11 cellular contexts compared by ENCODE assay signal in the genomic region with DNA sequence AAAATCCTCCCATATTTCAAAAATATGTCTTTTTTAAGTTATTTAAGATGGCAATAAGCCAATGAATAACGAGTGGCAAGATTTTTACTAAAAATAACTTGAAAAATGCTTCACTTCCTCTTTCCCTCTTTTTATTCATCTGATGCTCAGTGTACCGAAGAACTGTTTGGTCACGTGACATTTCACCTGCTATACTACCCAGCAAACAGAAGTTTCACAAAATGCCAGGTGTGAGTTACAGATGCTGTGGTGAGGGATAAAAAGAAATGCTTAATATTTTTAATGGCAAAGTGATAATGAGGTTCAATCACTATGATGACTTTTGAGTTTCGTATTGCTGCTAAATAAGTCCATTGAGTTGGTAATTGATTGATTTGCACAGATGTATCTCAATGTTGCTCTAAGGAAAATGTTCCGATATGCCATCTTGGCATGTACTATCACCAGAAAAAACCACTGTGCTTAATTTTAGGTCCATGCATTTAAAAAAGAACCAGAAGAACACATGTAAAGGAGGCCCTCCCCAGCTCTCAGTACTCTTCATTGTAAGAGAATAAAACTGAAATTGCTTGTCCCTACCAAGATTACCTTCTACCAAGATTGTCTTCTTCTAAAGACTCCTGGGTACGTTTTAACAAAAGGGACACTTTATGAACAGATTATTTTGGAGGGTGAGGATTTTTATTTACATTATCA. TPM values are rescaled to one million over a fixed set of nuclear protein-coding genes. Genes with fewer than 3 reads are reported as not detected.
DNase-seq lines count a peak whose midpoint lies in the region; ATAC-seq and TF ChIP-seq lines count a peak whose summit lies in the region.
"Had no signal": no experiment of that assay in that cellular context is flagged by ENCODE, and none has a peak within 500 bp of the region (broad histone marks: within the 10 kb centered on the region; RNA-seq: fewer than 3 reads in every experiment).

No MANE protein-coding gene starts in this region.

- no peak for TF ChIP-seq RAD21 in Ishikawa (IDR thresholded peaks at IDR 0.05; ENCODE audit: low read depth)

- no peak for TF ChIP-seq POLR2A in testis (IDR thresholded peaks at IDR 0.05)

- no peak for TF ChIP-seq EP300 in Ishikawa (IDR thresholded peaks at IDR 0.05; ENCODE audit: borderline replicate concordance)

- intact Hi-C loops in testis (cut with DNase I; ENCODE audit: low total_unique reads), result no loop called here

- no peak for DNase-seq in HCEC 1CT
- no peak for DNase-seq in T1000 (lab: John Stamatoyannopoulos, UW)
- DNase-seq in testis, result no peak
- DNase-seq: activated CD8-positive, alpha-beta memory T cell treated with anti-CD3 and anti-CD28 coated beads, Interleukin-2, amount 50 U/mL, for 4 hours had no signal

- TF ChIP-seq CTCF in testis (IDR thresholded peaks at IDR 0.05), result no peak

- H3K9ac ChIP-seq in mucosa of rectum (ENCODE audit: low read depth in 1 of 2, low read length in 2 of 2), result no peak overlapping the region

- H3K36me3 ChIP-seq in mucosa of rectum (ENCODE audit: control insufficient read depth in 2 of 2, insufficient read depth in 2 of 2, low read length in 2 of 2) (no peaks in the 10 kb centered on the region), testis (ENCODE audit: low read depth, missing control alignments) (no peaks in the 10 kb centered on the region)

- ATAC-seq in GM19025 (IDR thresholded peaks at IDR 0.05; ENCODE audit: low read depth, unreplicated experiment) (peak; percentile 64), HG02623 (IDR thresholded peaks at IDR 0.05; ENCODE audit: unreplicated experiment) (peak; percentile 73)
- ATAC-seq: GM23338 had no signal

- H3K27ac ChIP-seq in mucosa of rectum (ENCODE audit: low read depth in 2 of 2, low read length in 2 of 2) (peak overlapping the region; percentile 26 to 58), testis (no peak overlapping the region)

- H3K27me3 ChIP-seq in mucosa of rectum (ENCODE audit: control insufficient read depth in 2 of 2, insufficient read depth in 2 of 2, low read length in 2 of 2) (no peaks in the 10 kb centered on the region), testis (no peaks in the 10 kb centered on the region)

- no peaks in the 10 kb centered on the region for H3K9me3 ChIP-seq in mucosa of rectum (ENCODE audit: control insufficient read depth in 2 of 2, low read length in 2 of 2)
- no peaks in the 10 kb centered on the region for H3K9me3 ChIP-seq in testis

- H3K4me1 ChIP-seq in mucosa of rectum (ENCODE audit: control insufficient read depth in 2 of 2, insufficient read depth in 2 of 2, low read length in 2 of 2) (no peaks in the 10 kb centered on the region), testis (no peaks in the 10 kb centered on the region)

- no peak overlapping the region for H3K4me3 ChIP-seq in mucosa of rectum (ENCODE audit: low read length in 2 of 2)
- no peak overlapping the region for H3K4me3 ChIP-seq in testis
- H3K4me3 ChIP-seq: GM23338 had no signal

- 72 to 79% methylated on average over 6 of the region's 6 CpGs for WGBS in testis, 2 donors

TF ChIP-seq in Ishikawa, 13 proteins besides CTCF, POLR2A, EP300 and RAD21:
- TF ChIP-seq, protein P1, sequence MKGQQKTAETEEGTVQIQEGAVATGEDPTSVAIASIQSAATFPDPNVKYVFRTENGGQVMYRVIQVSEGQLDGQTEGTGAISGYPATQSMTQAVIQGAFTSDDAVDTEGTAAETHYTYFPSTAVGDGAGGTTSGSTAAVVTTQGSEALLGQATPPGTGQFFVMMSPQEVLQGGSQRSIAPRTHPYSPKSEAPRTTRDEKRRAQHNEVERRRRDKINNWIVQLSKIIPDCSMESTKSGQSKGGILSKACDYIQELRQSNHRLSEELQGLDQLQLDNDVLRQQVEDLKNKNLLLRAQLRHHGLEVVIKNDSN (IDR thresholded peaks at IDR 0.05), result peak; percentile 45; the same call in 1 of the 2 replicates
- no peak for TF ChIP-seq TAF1 (IDR thresholded peaks at IDR 0.05; ENCODE audit: low read depth)

RNA-seq across cellular contexts. Expression of a gene that starts 26.0 kb away (rescaled TPM):
- 10 to 100 TPM; 44.7 to 45.1 TPM for total RNA-seq in testis
- 23.2 TPM for polyA plus RNA-seq in testis (ENCODE audit: insufficient read depth, low read depth, low replicate concordance)

RNA-seq across cellular contexts. Expression of a gene that starts 29.3 kb away (rescaled TPM):
- total RNA-seq in testis, result under 1 TPM in 1 of 2 donors, not detected in 1; 0.68 TPM
- 0.25 TPM for polyA plus RNA-seq in testis (ENCODE audit: insufficient read depth, low read depth, low replicate concordance)
- total RNA-seq: dermis microvascular lymphatic vessel endothelial cell, GM23338, kidney epithelial cell had no signal
- polyA plus RNA-seq: GM23338 had no signal

Comparison
In these comparisons a context has a peak if more than half of its experiments do, and no peak if none do; other contexts are left out.
1. H3K27ac ChIP-seq: peak in mucosa of rectum (2 of 2); none in testis (0 of 2).